Comparison of ENCODE assay signal across 8 cellular contexts in the genomic region with DNA sequence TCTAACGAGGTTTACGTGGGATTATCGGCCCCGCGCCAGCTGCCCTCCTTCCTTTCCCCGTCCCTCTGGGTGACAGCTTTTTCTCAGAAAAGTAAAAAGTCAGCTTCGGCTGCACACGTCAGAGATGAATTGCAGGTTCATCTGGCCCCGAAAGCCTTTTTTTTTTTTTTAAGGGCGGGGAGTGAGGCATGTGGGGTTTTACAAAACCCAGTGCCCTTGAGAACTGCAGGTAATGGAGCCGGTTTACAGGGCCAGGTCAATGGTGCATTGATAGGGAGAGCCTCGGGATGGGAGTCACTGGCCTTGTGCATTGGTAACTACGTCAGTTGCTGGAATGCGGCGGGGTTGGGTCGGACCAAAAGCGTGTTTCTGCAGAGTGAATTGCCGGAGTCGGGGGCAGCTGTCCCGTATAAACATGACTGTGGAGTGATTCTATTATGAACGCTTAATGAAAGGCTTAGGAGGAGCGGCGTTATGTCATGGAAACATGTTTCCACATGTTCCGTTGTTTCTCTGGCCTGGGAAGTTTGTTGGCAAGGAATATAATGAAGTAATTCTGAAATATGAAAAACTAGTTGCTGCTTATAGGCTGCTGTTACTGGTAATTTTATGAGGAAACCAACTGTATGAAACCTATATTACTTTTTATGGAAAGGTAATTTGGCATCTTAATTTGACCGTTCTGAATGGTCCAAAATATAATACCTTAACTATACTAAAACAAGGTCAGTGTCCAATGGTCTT. TPM values are rescaled to one million over a fixed set of nuclear protein-coding genes. Genes with fewer than 3 reads are reported as not detected.
DNase-seq lines count a peak whose midpoint lies in the region; ATAC-seq and TF ChIP-seq lines count a peak whose summit lies in the region.

No MANE protein-coding gene starts in this region.

- no peaks in the 10 kb centered on the region for H3K9me2 ChIP-seq in neural cell (ENCODE audit: insufficient read depth, low read length)

- H3K27me3 ChIP-seq in MG63 (no peaks in the 10 kb centered on the region), gastroesophageal sphincter (no peaks in the 10 kb centered on the region), neural cell (ENCODE audit: insufficient read depth, low read depth, low read length) (no peaks in the 10 kb centered on the region)

- peak; percentile 42 for DNase-seq in Daoy (ENCODE audit: low read depth)
- DNase-seq in MG63, result peak; percentile 69
- no peak for DNase-seq in activated T-helper 1 cell treated with anti-CD3 and anti-CD28 coated beads, Interleukin-12 subunit alpha, Interleukin-12 subunit beta, Interleukin-2, Interleukin-4 antibody, amounts not matched to agents 30 ng/mL and 10 ng/mL and 1 ng/mL, durations not matched to agents 14 hours and 24 hours and 36 hours (ENCODE audit: low spot score)
- DNase-seq in NCI-H1436 treated with DMSO at 0.1 percent for 48 hours (lab: John Stamatoyannopoulos, UW), result no peak

- peaks cover 32% of the 10 kb centered on the region for H3K4me1 Mint-ChIP-seq in activated T-helper 1 cell treated with anti-CD3 and anti-CD28 coated beads, Interleukin-12 subunit alpha, Interleukin-12 subunit beta, Interleukin-2, Interleukin-4 antibody, amounts not matched to agents 30 ng/mL and 10 ng/mL and 1 ng/mL, durations not matched to agents 14 hours and 24 hours and 36 hours (ENCODE audit: low read depth)

- no peaks in the 10 kb centered on the region for H3F3A ChIP-seq in neural cell (ENCODE audit: insufficient read depth, low read length, poor library complexity, severe bottlenecking)

- TF ChIP-seq CTCF in gastroesophageal sphincter (IDR thresholded peaks at IDR 0.05) (no peak), neural cell (IDR thresholded peaks at IDR 0.05; ENCODE audit: poor library complexity, severe bottlenecking) (no peak)

- peaks cover 0 to 23% (median 0%) of the 10 kb centered on the region in 3 donors for H3K4me1 ChIP-seq in gastroesophageal sphincter

- H3K9me3 Mint-ChIP-seq in activated T-helper 1 cell treated with anti-CD3 and anti-CD28 coated beads, Interleukin-12 subunit alpha, Interleukin-12 subunit beta, Interleukin-2, Interleukin-4 antibody, amounts not matched to agents 30 ng/mL and 10 ng/mL and 1 ng/mL, durations not matched to agents 14 hours and 24 hours and 36 hours, result no peaks in the 10 kb centered on the region

- peaks cover 58% of the 10 kb centered on the region for H3K27me3 Mint-ChIP-seq in activated T-helper 1 cell treated with anti-CD3 and anti-CD28 coated beads, Interleukin-12 subunit alpha, Interleukin-12 subunit beta, Interleukin-2, Interleukin-4 antibody, amounts not matched to agents 30 ng/mL and 10 ng/mL and 1 ng/mL, durations not matched to agents 14 hours and 24 hours and 36 hours (ENCODE audit: insufficient read depth)

- no peaks in the 10 kb centered on the region for H3K36me3 ChIP-seq in MG63
- H3K36me3 ChIP-seq in gastroesophageal sphincter, result no peaks in the 10 kb centered on the region
- no peaks in the 10 kb centered on the region for H3K36me3 ChIP-seq in neural cell (ENCODE audit: insufficient read depth, low read length)

- peak overlapping the region; percentile 91 for H3K4me3 Mint-ChIP-seq in activated T-helper 1 cell treated with anti-CD3 and anti-CD28 coated beads, Interleukin-12 subunit alpha, Interleukin-12 subunit beta, Interleukin-2, Interleukin-4 antibody, amounts not matched to agents 30 ng/mL and 10 ng/mL and 1 ng/mL, durations not matched to agents 14 hours and 24 hours and 36 hours

- TF ChIP-seq EP300 in gastroesophageal sphincter (IDR thresholded peaks at IDR 0.05) (no peak), neural cell (conservative IDR thresholded peaks at IDR 0.05; ENCODE audit: poor library complexity, severe bottlenecking) (no peak)

- H3K9ac ChIP-seq in neural cell (ENCODE audit: low read length), result peak overlapping the region; percentile 86

- peak overlapping the region; percentile 62 for H3K4me3 ChIP-seq in MG63
- H3K4me3 ChIP-seq in gastroesophageal sphincter, result peak overlapping the region; percentile 44 to 81
- peak overlapping the region; percentile 95 for H3K4me3 ChIP-seq in neural cell (ENCODE audit: low read length)

- peaks cover 34% of the 10 kb centered on the region for H3K79me2 ChIP-seq in neural cell (replicated peaks; ENCODE audit: insufficient read depth, low read length)

- H4K20me1 ChIP-seq in neural cell (ENCODE audit: insufficient read depth), result no peaks in the 10 kb centered on the region

- peak overlapping the region; percentile 13 to 85 (median 80) for H3K27ac ChIP-seq in gastroesophageal sphincter
- peak overlapping the region; percentile 84 for H3K27ac ChIP-seq in neural cell (ENCODE audit: low read length)

- H3K9me3 ChIP-seq in MG63, result no peaks in the 10 kb centered on the region
- H3K9me3 ChIP-seq in gastroesophageal sphincter, result no peaks in the 10 kb centered on the region
- H3K9me3 ChIP-seq in neural cell (ENCODE audit: low read length), result no peaks in the 10 kb centered on the region

- no peak for TF ChIP-seq RAD21 in neural cell (conservative IDR thresholded peaks at IDR 0.05)

- peak overlapping the region; percentile 97 for H3K27ac Mint-ChIP-seq in activated T-helper 1 cell treated with anti-CD3 and anti-CD28 coated beads, Interleukin-12 subunit alpha, Interleukin-12 subunit beta, Interleukin-2, Interleukin-4 antibody, amounts not matched to agents 30 ng/mL and 10 ng/mL and 1 ng/mL, durations not matched to agents 14 hours and 24 hours and 36 hours

- ATAC-seq in GM21528 (IDR thresholded peaks at IDR 0.05; ENCODE audit: low FRiP score, unreplicated experiment), result peak; percentile 17
- peak; percentile 49 for ATAC-seq in gastroesophageal sphincter
- no peak for ATAC-seq in HG03432 (IDR thresholded peaks at IDR 0.05; ENCODE audit: unreplicated experiment)

- TF ChIP-seq POLR2A in gastroesophageal sphincter (IDR thresholded peaks at IDR 0.05), result no peak

- H2AFZ ChIP-seq in neural cell (ENCODE audit: low read depth, low read length), result peak overlapping the region; percentile 75

- intact Hi-C loops in activated T-helper 1 cell treated with anti-CD3 and anti-CD28 coated beads, Interleukin-12 subunit alpha, Interleukin-12 subunit beta, Interleukin-2, Interleukin-4 antibody, amounts not matched to agents 30 ng/mL and 10 ng/mL and 1 ng/mL, durations not matched to agents 14 hours and 24 hours and 36 hours (cut with micrococcal nuclease), result loop anchor here (2.0 to 10.0 kb wide), 6 partner anchors 161 to 1312 kb away; a partner anchor contains a TSS

- no peaks in the 10 kb centered on the region for H3K36me3 Mint-ChIP-seq in activated T-helper 1 cell treated with anti-CD3 and anti-CD28 coated beads, Interleukin-12 subunit alpha, Interleukin-12 subunit beta, Interleukin-2, Interleukin-4 antibody, amounts not matched to agents 30 ng/mL and 10 ng/mL and 1 ng/mL, durations not matched to agents 14 hours and 24 hours and 36 hours (ENCODE audit: low read depth)

- peak overlapping the region; percentile 87 for H3K4me2 ChIP-seq in neural cell (ENCODE audit: low read length)

- 4 to 9% methylated on average over 12 to 21 of the region's 25 CpGs for WGBS in gastroesophageal sphincter (ENCODE audit: low coverage in 1 of 2), 2 donors

TF ChIP-seq in neural cell, 6 proteins besides CTCF, POLR2A, EP300 and RAD21 (continues in another document):
- TF ChIP-seq SMC3 (conservative IDR thresholded peaks at IDR 0.05; ENCODE audit: poor library complexity), result no peak
- no peak for TF ChIP-seq POLR2AphosphoS5 (IDR thresholded peaks at IDR 0.05)
- TF ChIP-seq, protein P1, sequence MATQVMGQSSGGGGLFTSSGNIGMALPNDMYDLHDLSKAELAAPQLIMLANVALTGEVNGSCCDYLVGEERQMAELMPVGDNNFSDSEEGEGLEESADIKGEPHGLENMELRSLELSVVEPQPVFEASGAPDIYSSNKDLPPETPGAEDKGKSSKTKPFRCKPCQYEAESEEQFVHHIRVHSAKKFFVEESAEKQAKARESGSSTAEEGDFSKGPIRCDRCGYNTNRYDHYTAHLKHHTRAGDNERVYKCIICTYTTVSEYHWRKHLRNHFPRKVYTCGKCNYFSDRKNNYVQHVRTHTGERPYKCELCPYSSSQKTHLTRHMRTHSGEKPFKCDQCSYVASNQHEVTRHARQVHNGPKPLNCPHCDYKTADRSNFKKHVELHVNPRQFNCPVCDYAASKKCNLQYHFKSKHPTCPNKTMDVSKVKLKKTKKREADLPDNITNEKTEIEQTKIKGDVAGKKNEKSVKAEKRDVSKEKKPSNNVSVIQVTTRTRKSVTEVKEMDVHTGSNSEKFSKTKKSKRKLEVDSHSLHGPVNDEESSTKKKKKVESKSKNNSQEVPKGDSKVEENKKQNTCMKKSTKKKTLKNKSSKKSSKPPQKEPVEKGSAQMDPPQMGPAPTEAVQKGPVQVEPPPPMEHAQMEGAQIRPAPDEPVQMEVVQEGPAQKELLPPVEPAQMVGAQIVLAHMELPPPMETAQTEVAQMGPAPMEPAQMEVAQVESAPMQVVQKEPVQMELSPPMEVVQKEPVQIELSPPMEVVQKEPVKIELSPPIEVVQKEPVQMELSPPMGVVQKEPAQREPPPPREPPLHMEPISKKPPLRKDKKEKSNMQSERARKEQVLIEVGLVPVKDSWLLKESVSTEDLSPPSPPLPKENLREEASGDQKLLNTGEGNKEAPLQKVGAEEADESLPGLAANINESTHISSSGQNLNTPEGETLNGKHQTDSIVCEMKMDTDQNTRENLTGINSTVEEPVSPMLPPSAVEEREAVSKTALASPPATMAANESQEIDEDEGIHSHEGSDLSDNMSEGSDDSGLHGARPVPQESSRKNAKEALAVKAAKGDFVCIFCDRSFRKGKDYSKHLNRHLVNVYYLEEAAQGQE (IDR thresholded peaks at IDR 0.05; ENCODE audit: borderline replicate concordance), result no peak
- TF ChIP-seq MXI1 (conservative IDR thresholded peaks at IDR 0.05; ENCODE audit: poor library complexity, severe bottlenecking), result no peak
- TF ChIP-seq TAF1 (IDR thresholded peaks at IDR 0.05; ENCODE audit: low read depth), result no peak

RNA-seq across cellular contexts. Expression of a gene that starts 1.1 kb away (rescaled TPM):
- total RNA-seq in Daoy (2014; rRNA removed; shearing (Covaris generic)), result 7.9 and 10.5 TPM in 2 replicates
- 3.9 and 6.2 TPM in 2 replicates for total RNA-seq in MG63 (2014; rRNA removed; shearing (Covaris generic); ENCODE audit: low replicate concordance)
- total RNA-seq in activated T-helper 1 cell treated with anti-CD3 and anti-CD28 coated beads, Interleukin-12 subunit alpha, Interleukin-12 subunit beta, Interleukin-2, Interleukin-4 antibody, amounts not matched to agents 30 ng/mL and 10 ng/mL and 1 ng/mL, durations not matched to agents 14 hours and 24 hours and 36 hours, result 2.5 and 3.8 TPM in 2 replicates
- 10 to 100 TPM in 1 of 4 donors, 1 to 10 TPM in 3; 8.2 to 12.5 (median 8.7) TPM for total RNA-seq in gastroesophageal sphincter
- polyA plus RNA-seq in neural cell, result 12.5 and 13.0 TPM in 2 replicates
- 28.0 and 36.0 TPM in 2 replicates for polyA minus RNA-seq in neural cell

RNA-seq across cellular contexts. Expression of a gene that starts 53.0 kb away (rescaled TPM):
- total RNA-seq in Daoy (2014; rRNA removed; shearing (Covaris generic)), result not detected in 2 replicates
- total RNA-seq in MG63 (2014; rRNA removed; shearing (Covaris generic); ENCODE audit: low replicate concordance), result not detected in 2 replicates
- not detected in 2 replicates for total RNA-seq in activated T-helper 1 cell treated with anti-CD3 and anti-CD28 coated beads, Interleukin-12 subunit alpha, Interleukin-12 subunit beta, Interleukin-2, Interleukin-4 antibody, amounts not matched to agents 30 ng/mL and 10 ng/mL and 1 ng/mL, durations not matched to agents 14 hours and 24 hours and 36 hours
- not detected for total RNA-seq in gastroesophageal sphincter
- polyA plus RNA-seq in neural cell, result 0.28 TPM in 1 of 2 replicates, not detected in the other
- not detected in 2 replicates for polyA minus RNA-seq in neural cell

Comparison
In these comparisons a context has a peak if more than half of its experiments do, and no peak if none do; other contexts are left out.
1. DNase-seq: peak in Daoy (single experiment) and MG63 (single experiment); none in activated T-helper 1 cell treated with anti-CD3 and anti-CD28 coated beads, Interleukin-12 subunit alpha, Interleukin-12 subunit beta, Interleukin-2, Interleukin-4 antibody, amounts not matched to agents 30 ng/mL and 10 ng/mL and 1 ng/mL, durations not matched to agents 14 hours and 24 hours and 36 hours (single experiment) and NCI-H1436 treated with DMSO at 0.1 percent for 48 hours (single experiment).
2. Peak in every context shown above with its lines, with median percentiles within 50 percentile points of each other: H3K4me3 ChIP-seq.